18 cellular contexts compared by ENCODE assay signal in genomic region chr18:61738042-61738441, GRCh38.
DNase-seq lines count a peak whose midpoint lies in the region; ATAC-seq, FAIRE-seq and TF ChIP-seq lines count a peak whose summit lies in the region.
"Had no signal": no experiment of that assay in that cellular context is flagged by ENCODE, and none has a peak within 500 bp of the region (broad histone marks: within the 10 kb centered on the region; RNA-seq: fewer than 3 reads in every experiment).

No MANE protein-coding gene starts in this region.

- H3K27me3 Mint-ChIP-seq in T-cell = peaks cover under 1 to 4% of the 10 kb centered on the region in 2 donors
- H3K27me3 Mint-ChIP-seq: stimulated activated naive B cell treated with anti-CD40 and anti-IgM and Interleukin-4, amounts not matched to agents 10 μg/mL and 1 μg/mL and 100 μg/mL, for 72 hours had no signal

- peak; percentile 43 for ATAC-seq in left lobe of liver
- no peak for ATAC-seq in T-cell (replicated peaks in 1 of 4)
- ATAC-seq: activated CD8-positive, alpha-beta T cell treated with anti-CD3 and anti-CD28 coated beads, Interleukin-2, amount 10 ng/mL, durations not matched to agents 7 days and 5 days; stimulated activated naive B cell treated with anti-CD40 and anti-IgM and Interleukin-4, amounts not matched to agents 10 μg/mL and 1 μg/mL and 100 μg/mL, for 72 hours had no signal

- POLR2A ChIA-PET in endothelial cell of umbilical vein (lab: Charles Lee) (no interaction called here), T-cell (lab: Charles Lee) (no interaction called here)

- H3K27ac Mint-ChIP-seq in T-cell = no peak overlapping the region
- H3K27ac Mint-ChIP-seq: activated CD8-positive, alpha-beta T cell treated with anti-CD3 and anti-CD28 coated beads, Interleukin-2, amount 10 ng/mL, durations not matched to agents 7 days and 5 days; activated T-helper 2 cell treated with anti-CD3 and anti-CD28 coated beads, Interferon-gamma antibody, Interleukin-2, Interleukin-4, amounts not matched to agents 10 μg/mL and 5 μg/mL and 100 μg/mL, durations not matched to agents 14 hours and 24 hours and 36 hours; naive B cell; stimulated activated naive B cell treated with anti-CD40 and anti-IgM and Interleukin-4, amounts not matched to agents 10 μg/mL and 1 μg/mL and 100 μg/mL, for 72 hours had no signal

- H3K4me2 ChIP-seq in endothelial cell of umbilical vein (ENCODE audit: insufficient read depth, low read length) (no peak overlapping the region), mammary epithelial cell (ENCODE audit: insufficient read depth, low read depth, low read length) (no peak overlapping the region)

- H3K9me3 Mint-ChIP-seq in T-cell = no peaks in the 10 kb centered on the region
- H3K9me3 Mint-ChIP-seq: activated T-helper 2 cell treated with anti-CD3 and anti-CD28 coated beads, Interferon-gamma antibody, Interleukin-2, Interleukin-4, amounts not matched to agents 10 μg/mL and 5 μg/mL and 100 μg/mL, durations not matched to agents 14 hours and 24 hours and 36 hours; naive B cell; stimulated activated naive B cell treated with anti-CD40 and anti-IgM and Interleukin-4, amounts not matched to agents 10 μg/mL and 1 μg/mL and 100 μg/mL, for 72 hours had no signal

- TF ChIP-seq POLR2A in endothelial cell of umbilical vein (IDR thresholded peaks at IDR 0.05; ENCODE audit: low read depth, low read length) = no peak

- TF ChIP-seq CTCF in endothelial cell of umbilical vein (IDR thresholded peaks at IDR 0.05; ENCODE audit: extremely low read depth in 1 of 2, insufficient read depth in 1 of 2, low read depth in 1 of 2, low read length in 2 of 2) = no peak
- TF ChIP-seq CTCF in mammary epithelial cell (conservative IDR thresholded peaks at IDR 0.05 in 1 of 2, IDR thresholded peaks at IDR 0.05 in 1 of 2; ENCODE audit: extremely low read depth in 1 of 2, insufficient read depth in 1 of 2, low read depth in 1 of 2, low read length in 2 of 2) = no peak

- H4K20me1 ChIP-seq in endothelial cell of umbilical vein (replicated peaks; ENCODE audit: control insufficient read depth, extremely low read depth, insufficient read depth, low read length) = no peaks in the 10 kb centered on the region
- no peaks in the 10 kb centered on the region for H4K20me1 ChIP-seq in mammary epithelial cell (ENCODE audit: insufficient read depth, low read length)

- 88% methylated on average over 1 of the region's 1 CpG for WGBS in mammary epithelial cell (ENCODE audit: low coverage, missing lambda C conversion rate)

- no peak overlapping the region for H3K27ac ChIP-seq in endothelial cell of umbilical vein (ENCODE audit: insufficient read depth, low read depth, low read length)
- H3K27ac ChIP-seq in subcutaneous abdominal adipose tissue (ENCODE audit: low read depth, low read length) = peak overlapping the region; percentile 26
- H3K27ac ChIP-seq in mammary epithelial cell (ENCODE audit: insufficient read depth, low read depth, low read length) = no peak overlapping the region

- H3K79me2 ChIP-seq in endothelial cell of umbilical vein (ENCODE audit: control insufficient read depth, insufficient read depth, low read length) = no peaks in the 10 kb centered on the region
- no peaks in the 10 kb centered on the region for H3K79me2 ChIP-seq in mammary epithelial cell (ENCODE audit: insufficient read depth, low read length)

- no peaks in the 10 kb centered on the region for H3K9me3 ChIP-seq in endothelial cell of umbilical vein (replicated peaks; ENCODE audit: control insufficient read depth, insufficient read depth, low read length)
- no peaks in the 10 kb centered on the region for H3K9me3 ChIP-seq in subcutaneous abdominal adipose tissue (ENCODE audit: control insufficient read depth in 5 of 5, low read length in 5 of 5)
- no peaks in the 10 kb centered on the region for H3K9me3 ChIP-seq in mammary epithelial cell (replicated peaks; ENCODE audit: insufficient read depth, low read length)

- in situ Hi-C loops in G401 (cut with HindIII; ENCODE audit: low sequenced_read_pairs) (no loop called here), mammary epithelial cell (cut with MboI; ENCODE audit: low sequenced_read_pairs in 2 of 2) (no loop called here)

- no peak overlapping the region for H3K9ac ChIP-seq in endothelial cell of umbilical vein (replicated peaks; ENCODE audit: extremely low read depth, insufficient read depth, low read length)
- H3K9ac ChIP-seq in subcutaneous abdominal adipose tissue (ENCODE audit: low read length in 5 of 5) = no peak overlapping the region
- no peak overlapping the region for H3K9ac ChIP-seq in mammary epithelial cell (ENCODE audit: insufficient read depth, low read length)

- H3K4me3 Mint-ChIP-seq in T-cell = no peak overlapping the region
- H3K4me3 Mint-ChIP-seq: activated CD8-positive, alpha-beta T cell treated with anti-CD3 and anti-CD28 coated beads, Interleukin-2, amount 10 ng/mL, durations not matched to agents 7 days and 5 days; naive B cell; stimulated activated naive B cell treated with anti-CD40 and anti-IgM and Interleukin-4, amounts not matched to agents 10 μg/mL and 1 μg/mL and 100 μg/mL, for 72 hours had no signal

- CTCF ChIA-PET in endothelial cell of umbilical vein (lab: Charles Lee) = no interaction called here
- CTCF ChIA-PET in mammary epithelial cell (lab: Charles Lee; ENCODE audit: low non-redundant PET) = no interaction called here
- CTCF ChIA-PET in T-cell (lab: Charles Lee) = no interaction called here

- peaks cover 11% of the 10 kb centered on the region for H3K4me1 ChIP-seq in endothelial cell of umbilical vein (ENCODE audit: control insufficient read depth, extremely low read depth, insufficient read depth, low read length)
- peaks cover 4 to 31% (median 24%) of the 10 kb centered on the region in 5 donors for H3K4me1 ChIP-seq in subcutaneous abdominal adipose tissue (ENCODE audit: control insufficient read depth in 5 of 5, insufficient read depth in 5 of 5, low read length in 5 of 5)
- H3K4me1 ChIP-seq in mammary epithelial cell (ENCODE audit: insufficient read depth, low read length) = peaks cover 3% of the 10 kb centered on the region

- dilution Hi-C loops in endothelial cell of umbilical vein (cut with MboI; ENCODE audit: extremely low pct_ligation_motif_present, low sequenced_read_pairs) (no loop called here), mammary epithelial cell (cut with HindIII; ENCODE audit: low sequenced_read_pairs) (no loop called here)

- H2AFZ ChIP-seq in endothelial cell of umbilical vein (ENCODE audit: low read depth, low read length) (no peak overlapping the region), mammary epithelial cell (ENCODE audit: low read depth, low read length) (no peak overlapping the region)

- H3K9me1 ChIP-seq in endothelial cell of umbilical vein (replicated peaks; ENCODE audit: control insufficient read depth, extremely low read depth, insufficient read depth, low read length) = no peaks in the 10 kb centered on the region

- H3K4me3 ChIP-seq in endothelial cell of umbilical vein (replicated peaks in 1 of 3; ENCODE audit: insufficient read depth in 1 of 3, low read depth in 1 of 3, low read length in 3 of 3) (no peak overlapping the region), subcutaneous abdominal adipose tissue (ENCODE audit: low read depth in 1 of 5, low read length in 5 of 5) (no peak overlapping the region), mammary epithelial cell (replicated peaks in 1 of 3; ENCODE audit: insufficient read depth in 1 of 3, low read depth in 2 of 3, low read length in 3 of 3) (no peak overlapping the region)

- no peaks in the 10 kb centered on the region for H3K36me3 Mint-ChIP-seq in T-cell
- H3K36me3 Mint-ChIP-seq: naive B cell; stimulated activated naive B cell treated with anti-CD40 and anti-IgM and Interleukin-4, amounts not matched to agents 10 μg/mL and 1 μg/mL and 100 μg/mL, for 72 hours had no signal

- peak; percentile 75 for DNase-seq in G401 (ENCODE audit: low spot score)
- no peak for DNase-seq in endothelial cell of umbilical vein (ENCODE audit: low read depth, low spot score)
- DNase-seq in left lobe of liver (ENCODE audit: low spot score) = peak; percentile 63
- DNase-seq in cortex of kidney (lab: John Stamatoyannopoulos, UW) = no peak
- no peak for DNase-seq in RKO (ENCODE audit: low spot score)
- no peak for DNase-seq in mammary epithelial cell
- DNase-seq in T-cell = no peak
- DNase-seq: activated CD8-positive, alpha-beta T cell treated with anti-CD3 and anti-CD28 coated beads, Interleukin-2, amount 10 ng/mL, durations not matched to agents 7 days and 5 days; DMS53; effector CD4-positive, alpha-beta T cell; GOT3; naive B cell; NCI-H2171; stimulated activated naive B cell treated with anti-CD40 and anti-IgM and Interleukin-4, amounts not matched to agents 10 μg/mL and 1 μg/mL and 100 μg/mL, for 72 hours had no signal

- BruUV-seq in endothelial cell of umbilical vein (replicated peaks; lab: Mats Ljungman, UMichigan) (no TSS peak), mammary epithelial cell (replicated peaks; lab: Mats Ljungman, UMichigan) (no TSS peak)

- peak; percentile 12 for FAIRE-seq in endothelial cell of umbilical vein (lab: Jason Lieb, UNC)
- FAIRE-seq: frontal cortex, TTC549 had no signal

- no peaks in the 10 kb centered on the region for H3K4me1 Mint-ChIP-seq in T-cell

- no peaks in the 10 kb centered on the region for H3K27me3 ChIP-seq in endothelial cell of umbilical vein (ENCODE audit: control insufficient read depth in 2 of 2, insufficient read depth in 2 of 2, low read length in 2 of 2)
- H3K27me3 ChIP-seq in subcutaneous abdominal adipose tissue (ENCODE audit: control insufficient read depth in 5 of 5, insufficient read depth in 4 of 5, low read length in 5 of 5) = no peaks in the 10 kb centered on the region
- H3K27me3 ChIP-seq in mammary epithelial cell (ENCODE audit: insufficient read depth, low read length) = no peaks in the 10 kb centered on the region

- no peaks in the 10 kb centered on the region for H3K36me3 ChIP-seq in endothelial cell of umbilical vein (ENCODE audit: control insufficient read depth in 2 of 2, extremely low read depth in 1 of 2, insufficient read depth in 2 of 2, low read length in 2 of 2)
- H3K36me3 ChIP-seq in subcutaneous abdominal adipose tissue (ENCODE audit: control insufficient read depth in 5 of 5, insufficient read depth in 5 of 5, low read length in 5 of 5) = no peaks in the 10 kb centered on the region
- H3K36me3 ChIP-seq in mammary epithelial cell (ENCODE audit: insufficient read depth, low read length) = no peaks in the 10 kb centered on the region

- intact Hi-C loops in endothelial cell of umbilical vein (cut with micrococcal nuclease) = no loop called here
- intact Hi-C loops in mammary epithelial cell (cut with micrococcal nuclease) = loop anchor here (10.0 kb wide), 1 partner anchor 57 kb away; no protein-coding TSS in a partner anchor

TF ChIP-seq in endothelial cell of umbilical vein, 7 proteins besides CTCF, POLR2A, EP300 and RAD21 (continues in another document):
- TF ChIP-seq EZH2 (IDR thresholded peaks at IDR 0.05; ENCODE audit: borderline replicate concordance, low read depth, low read length, severe bottlenecking) = no peak
- TF ChIP-seq GATA2 (IDR thresholded peaks at IDR 0.05; ENCODE audit: insufficient read depth, insufficient read length, low read depth, low read length) = no peak
- no peak for TF ChIP-seq FOS (IDR thresholded peaks at IDR 0.05; ENCODE audit: borderline replicate concordance, insufficient read depth, low read length)
- no peak for TF ChIP-seq JUN (IDR thresholded peaks at IDR 0.05; ENCODE audit: borderline replicate concordance, insufficient read depth, insufficient read length, low read depth)
- no peak for TF ChIP-seq POLR2AphosphoS5 (IDR thresholded peaks at IDR 0.05; ENCODE audit: insufficient read depth, low read depth, low read length)

Comparison
In these comparisons a context has a peak if more than half of its experiments do, and no peak if none do; other contexts are left out.
1. DNase-seq: peak in G401 (single experiment) and left lobe of liver (single experiment); none in endothelial cell of umbilical vein (single experiment), cortex of kidney (single experiment), RKO (single experiment), mammary epithelial cell (single experiment) and T-cell (0 of 34).